Comparison of ENCODE assay signal across 8 cellular contexts in the genomic region with DNA sequence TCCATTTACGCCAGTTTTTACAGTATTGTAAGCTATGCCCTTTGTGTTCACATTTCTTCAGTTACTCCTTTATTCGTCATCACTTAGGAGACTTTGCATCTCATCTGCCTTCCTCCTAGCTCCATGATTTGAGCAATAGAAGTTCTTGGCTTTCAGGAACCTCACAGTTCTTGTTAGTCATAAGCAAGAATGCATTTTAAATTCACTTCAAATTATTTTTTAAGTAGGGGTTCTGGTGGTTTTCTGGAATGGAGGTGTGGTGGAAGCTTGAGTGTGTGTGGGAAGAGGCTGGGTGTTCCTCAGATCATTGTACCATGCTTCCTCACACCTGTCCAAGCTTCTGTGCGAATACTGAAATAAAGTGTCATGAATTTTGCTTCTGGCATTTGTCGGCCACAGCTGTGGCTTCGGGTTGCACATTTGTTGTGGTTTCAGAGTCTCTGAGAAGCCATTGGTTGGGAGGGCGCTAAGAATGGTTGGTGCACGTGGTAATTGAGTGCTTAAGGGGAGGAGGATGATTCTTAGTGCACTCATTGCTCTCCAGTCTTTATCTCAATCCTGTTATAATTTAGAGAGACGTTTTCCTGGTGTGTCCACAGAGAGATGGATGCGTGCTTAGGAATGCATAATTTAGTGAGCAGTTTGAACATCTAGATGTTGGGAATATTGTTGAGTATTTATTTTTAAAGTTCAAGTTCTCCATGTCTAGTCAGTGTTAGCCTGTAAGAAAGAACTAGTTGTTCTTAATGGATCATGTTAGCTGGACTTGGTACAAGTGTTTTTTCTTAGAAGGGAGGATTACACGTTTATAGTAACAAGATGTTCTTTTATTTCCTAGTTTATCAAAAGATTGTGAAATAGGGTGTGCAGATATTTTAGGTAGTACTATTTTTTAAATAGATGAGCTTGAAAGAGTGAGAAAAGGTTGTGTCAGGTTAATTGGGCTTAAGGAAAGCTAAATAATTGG. TPM values are rescaled to one million over a fixed set of nuclear protein-coding genes. Genes with fewer than 3 reads are reported as not detected.
A peak's percentile ranks its signal among the peaks of the same experiment; 100 is the strongest.
DNase-seq lines count a peak whose midpoint lies in the region; ATAC-seq, FAIRE-seq and TF ChIP-seq lines count a peak whose summit lies in the region.

No MANE protein-coding gene starts in this region.

- no peaks in the 10 kb centered on the region for H3K36me3 ChIP-seq in breast epithelium
- no peaks in the 10 kb centered on the region for H3K36me3 ChIP-seq in mucosa of rectum (ENCODE audit: control insufficient read depth in 2 of 2, insufficient read depth in 2 of 2, low read length in 2 of 2)
- H3K36me3 ChIP-seq in tibial artery: no peaks in the 10 kb centered on the region

- H3K4me1 ChIP-seq in breast epithelium (peaks cover 39 to 60% of the 10 kb centered on the region in 2 donors), mucosa of rectum (ENCODE audit: control insufficient read depth in 2 of 2, insufficient read depth in 2 of 2, low read length in 2 of 2) (peaks cover 38 to 60% of the 10 kb centered on the region in 2 donors), tibial artery (peaks cover 0 to 99% (median 90%) of the 10 kb centered on the region in 4 donors)

- H3K4me3 ChIP-seq in breast epithelium (peak overlapping the region in 2 of 3 donors; percentile 3 to 39), mucosa of rectum (ENCODE audit: low read length in 2 of 2) (no peak overlapping the region), tibial artery (peak overlapping the region in 1 of 2 donors; percentile 22)

- no peak for TF ChIP-seq POLR2A in breast epithelium (IDR thresholded peaks at IDR 0.05)

- no peaks in the 10 kb centered on the region for H3K27me3 ChIP-seq in breast epithelium
- no peaks in the 10 kb centered on the region for H3K27me3 ChIP-seq in mucosa of rectum (ENCODE audit: control insufficient read depth in 2 of 2, insufficient read depth in 2 of 2, low read length in 2 of 2)
- H3K27me3 ChIP-seq in tibial artery: no peaks in the 10 kb centered on the region

- DNase-seq in AG08396 (ENCODE audit: low spot score) (peak; percentile 31), SKM-1 (lab: John Stamatoyannopoulos, UW; ENCODE audit: unreplicated experiment) (peak; percentile 15), breast epithelium (ENCODE audit: low spot score in 2 of 2) (peak in 1 of 2 donors; percentile 71), tibial artery (peak in 1 of 2 donors; percentile 68), D721Med (ENCODE audit: insufficient read length, low spot score) (no peak)

- FAIRE-seq in D721Med (lab: Jason Lieb, UNC): no peak

- intact Hi-C loops in breast epithelium (cut with DNase I; ENCODE audit: low total_unique reads): loop anchor here (2.0 kb wide), 1 partner anchor 18 kb away; no protein-coding TSS in a partner anchor
- intact Hi-C loops in tibial artery (cut with DNase I; ENCODE audit: low total_unique reads): no loop called here

- TF ChIP-seq CTCF in breast epithelium (IDR thresholded peaks at IDR 0.05) (no peak), tibial artery (IDR thresholded peaks at IDR 0.05) (no peak), D721Med (IDR thresholded peaks at IDR 0.05; ENCODE audit: insufficient read depth, missing control alignments) (no peak)

- ATAC-seq in GM18909 (IDR thresholded peaks at IDR 0.05; ENCODE audit: poor library complexity, unreplicated experiment) (peak; percentile 80), HG03175 (IDR thresholded peaks at IDR 0.05; ENCODE audit: unreplicated experiment) (peak; percentile 87)

- H3K9me3 ChIP-seq in breast epithelium (no peaks in the 10 kb centered on the region), mucosa of rectum (ENCODE audit: control insufficient read depth in 2 of 2, low read length in 2 of 2) (no peaks in the 10 kb centered on the region), tibial artery (no peaks in the 10 kb centered on the region)

- H3K27ac ChIP-seq in breast epithelium (peak overlapping the region; percentile 93 to 96), mucosa of rectum (ENCODE audit: low read depth in 2 of 2, low read length in 2 of 2) (peak overlapping the region; percentile 60 to 62), tibial artery (peak overlapping the region; percentile 69 to 83)

- no peak overlapping the region for H3K9ac ChIP-seq in mucosa of rectum (ENCODE audit: low read depth in 1 of 2, low read length in 2 of 2)

RNA-seq across cellular contexts. Expression of a gene that starts 31.9 kb away (rescaled TPM):
- total RNA-seq in breast epithelium: 100 to 1,000 TPM; 107 to 181 (median 155) TPM

Comparison
In these comparisons a context has a peak if more than half of its experiments do, and no peak if none do; other contexts are left out.
1. H3K4me3 ChIP-seq: peak in breast epithelium (2 of 3); none in mucosa of rectum (0 of 2).
2. Peak in every context shown above with its lines, with median percentiles within 50 percentile points of each other: H3K27ac ChIP-seq.